24 cellular contexts compared by ENCODE assay signal in the genomic region with DNA sequence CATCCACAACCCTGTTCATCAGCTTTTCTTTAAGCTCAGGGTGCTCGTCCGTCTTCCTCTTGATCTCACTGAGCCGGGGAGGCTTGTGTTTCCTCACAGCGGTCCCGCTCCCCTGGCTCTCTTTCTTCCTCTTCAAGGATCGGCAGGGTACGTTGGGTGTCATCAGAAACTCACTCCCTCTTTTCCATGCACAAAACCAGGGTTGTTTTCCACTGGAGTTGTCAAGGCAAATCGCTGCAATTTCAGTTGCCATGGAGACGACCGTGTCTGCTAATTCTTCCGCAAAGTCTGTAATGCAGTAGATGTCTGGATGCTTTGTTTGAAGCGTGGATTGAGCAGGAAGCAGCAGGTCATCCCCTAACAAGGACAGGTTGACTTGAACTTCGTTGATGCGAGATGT.
"Had no signal": no experiment of that assay in that cellular context is flagged by ENCODE, and none has a peak within 500 bp of the region (broad histone marks: within the 10 kb centered on the region; RNA-seq: fewer than 3 reads in every experiment).

No MANE protein-coding gene starts in this region.

- H3K4me3 Mint-ChIP-seq: activated CD4-positive, alpha-beta T cell treated with anti-CD3 and anti-CD28 coated beads, Interleukin-2, amount 10 ng/mL, durations not matched to agents 24 days and 14 days; activated CD8-positive, alpha-beta T cell treated with anti-CD3 and anti-CD28 coated beads, Interleukin-2, amount 10 ng/mL, durations not matched to agents 7 days and 5 days; activated naive CD4-positive, alpha-beta T cell treated with anti-CD3 and anti-CD28 coated beads, Interleukin-2, amount 10 ng/mL, durations not matched to agents 7 days and 5 days; activated naive CD8-positive, alpha-beta T cell; activated naive CD8-positive, alpha-beta T cell treated with anti-CD3 and anti-CD28 coated beads, Interleukin-2, amount 50 U/mL, for 24 hours; activated T-cell treated with anti-CD3 and anti-CD28 coated beads, Interleukin-2, amount 50 U/mL, for 4 hours; activated T-helper 1 cell treated with anti-CD3 and anti-CD28 coated beads, Interleukin-12 subunit alpha, Interleukin-12 subunit beta, Interleukin-2, Interleukin-4 antibody, amounts not matched to agents 30 ng/mL and 10 ng/mL and 1 ng/mL, durations not matched to agents 14 hours and 24 hours and 36 hours; T-helper 1 cell treated with Interleukin-12 subunit alpha and Interleukin-12 subunit beta and Interleukin-4 antibody, amounts not matched to agents 30 μg/mL and 1 μg/mL, for 36 hours; T-helper 2 cell treated with Interferon-gamma antibody and Interleukin-4, amounts not matched to agents 5 μg/mL and 100 μg/mL, for 36 hours had no signal

- DNase-seq: activated CD4-positive, alpha-beta T cell treated with anti-CD3 and anti-CD28 coated beads, Interleukin-2, amount 10 ng/mL, durations not matched to agents 24 days and 14 days; activated CD4-positive, alpha-beta T cell treated with anti-CD3 and anti-CD28 coated beads, Interleukin-2, amount 50 U/mL, for 4 hours; activated CD8-positive, alpha-beta T cell treated with anti-CD3 and anti-CD28 coated beads, Interleukin-2, amount 10 ng/mL, durations not matched to agents 7 days and 5 days; activated naive CD4-positive, alpha-beta T cell treated with anti-CD3 and anti-CD28 coated beads, Interleukin-2, amount 10 ng/mL, durations not matched to agents 7 days and 5 days; activated naive CD8-positive, alpha-beta T cell treated with anti-CD3 and anti-CD28 coated beads, Interleukin-2, amount 50 U/mL, for 24 hours; activated T-cell treated with anti-CD3 and anti-CD28 coated beads, Interleukin-2, amount 50 U/mL, for 4 hours; brain microvascular endothelial cell; central memory CD4-positive, alpha-beta T cell; MM.1S; MV-4-11; NCI-H1092; NCI-H2029; NCI-H2171 treated with DMSO at 0.1 percent for 48 hours; NCI-H2227 treated with DMSO at 0.1 percent for 48 hours; NCI-H446; NCI-H510A treated with DMSO at 0.1 percent for 48 hours; NCI-H526 treated with DMSO at 0.1 percent for 48 hours; RPMI8226; SHP77 treated with DMSO at 0.1 percent for 48 hours; SK-N-SH had no signal

- H3K4me1 Mint-ChIP-seq: activated CD4-positive, alpha-beta T cell treated with anti-CD3 and anti-CD28 coated beads, Interleukin-2, amount 10 ng/mL, durations not matched to agents 24 days and 14 days; activated naive CD4-positive, alpha-beta T cell treated with anti-CD3 and anti-CD28 coated beads, Interleukin-2, amount 10 ng/mL, durations not matched to agents 7 days and 5 days; activated naive CD8-positive, alpha-beta T cell treated with anti-CD3 and anti-CD28 coated beads, Interleukin-2, amount 50 U/mL, for 24 hours had no signal

- H3K36me3 Mint-ChIP-seq: activated naive CD4-positive, alpha-beta T cell treated with anti-CD3 and anti-CD28 coated beads, Interleukin-2, amount 10 ng/mL, durations not matched to agents 7 days and 5 days; activated naive CD8-positive, alpha-beta T cell had no signal

- H3K27me3 Mint-ChIP-seq: activated CD4-positive, alpha-beta T cell treated with anti-CD3 and anti-CD28 coated beads, Interleukin-2, amount 10 ng/mL, durations not matched to agents 24 days and 14 days; activated naive CD4-positive, alpha-beta T cell treated with anti-CD3 and anti-CD28 coated beads, Interleukin-2, amount 10 ng/mL, durations not matched to agents 7 days and 5 days; activated naive CD8-positive, alpha-beta T cell; activated naive CD8-positive, alpha-beta T cell treated with anti-CD3 and anti-CD28 coated beads, Interleukin-2, amount 50 U/mL, for 24 hours had no signal

- H3K27ac Mint-ChIP-seq: activated CD4-positive, alpha-beta T cell treated with anti-CD3 and anti-CD28 coated beads, Interleukin-2, amount 10 ng/mL, durations not matched to agents 24 days and 14 days; activated CD8-positive, alpha-beta T cell treated with anti-CD3 and anti-CD28 coated beads, Interleukin-2, amount 10 ng/mL, durations not matched to agents 7 days and 5 days; activated naive CD4-positive, alpha-beta T cell treated with anti-CD3 and anti-CD28 coated beads, Interleukin-2, amount 10 ng/mL, durations not matched to agents 7 days and 5 days; activated naive CD8-positive, alpha-beta T cell; activated naive CD8-positive, alpha-beta T cell treated with anti-CD3 and anti-CD28 coated beads, Interleukin-2, amount 50 U/mL, for 24 hours; activated T-helper 1 cell treated with anti-CD3 and anti-CD28 coated beads, Interleukin-12 subunit alpha, Interleukin-12 subunit beta, Interleukin-2, Interleukin-4 antibody, amounts not matched to agents 30 ng/mL and 10 ng/mL and 1 ng/mL, durations not matched to agents 14 hours and 24 hours and 36 hours; T-helper 1 cell treated with Interleukin-12 subunit alpha and Interleukin-12 subunit beta and Interleukin-4 antibody, amounts not matched to agents 30 μg/mL and 1 μg/mL, for 36 hours; T-helper 2 cell treated with Interferon-gamma antibody and Interleukin-4, amounts not matched to agents 5 μg/mL and 100 μg/mL, for 36 hours had no signal
